ENCODE assay signal across 26 cellular contexts in genomic region chr21:38114717-38115333, GRCh38.
"Had no signal": no experiment of that assay in that cellular context is flagged by ENCODE, and none has a peak within 500 bp of the region (broad histone marks: within the 10 kb centered on the region; RNA-seq: fewer than 3 reads in every experiment).

No MANE protein-coding gene starts in this region.

- H3K79me2 ChIP-seq: parathyroid adenoma had no signal

- H3K4me2 ChIP-seq: neural progenitor cell had no signal

- ATAC-seq: esophagus mucosa; gastrocnemius medialis; left lobe of liver; naive thymus-derived CD4-positive, alpha-beta T cell; right lobe of liver; stimulated activated naive CD8-positive, alpha-beta T cell treated with anti-CD3 and anti-CD28 coated beads, Interleukin-15, amount 100 ng/mL, for 72 hours had no signal

- H3K27ac Mint-ChIP-seq: dendritic cell treated with granulocyte-macrophage colony-stimulating factor and Interleukin-4, amounts not matched to agents 40 ng/mL and 50 ng/mL, for 4 days; endodermal cell; nephron; neural progenitor cell; progenitor cell of endocrine pancreas; stimulated activated naive CD8-positive, alpha-beta T cell treated with anti-CD3 and anti-CD28 coated beads, Interleukin-15, amount 100 ng/mL, for 72 hours had no signal

- H3K4me1 ChIP-seq: colonic mucosa, gastrocnemius medialis, neural progenitor cell, parathyroid adenoma, right lobe of liver, suprapubic skin had no signal

- H3K36me3 Mint-ChIP-seq: neural progenitor cell had no signal

- H3K4me3 ChIP-seq: colonic mucosa, gastrocnemius medialis, neural progenitor cell, right lobe of liver, suprapubic skin had no signal

- H3K4me3 Mint-ChIP-seq: dendritic cell treated with granulocyte-macrophage colony-stimulating factor and Interleukin-4, amounts not matched to agents 40 ng/mL and 50 ng/mL, for 4 days; endodermal cell; nephron; neural progenitor cell; stimulated activated naive CD8-positive, alpha-beta T cell treated with anti-CD3 and anti-CD28 coated beads, Interleukin-15, amount 100 ng/mL, for 72 hours had no signal

- H3K9me3 Mint-ChIP-seq: dendritic cell treated with granulocyte-macrophage colony-stimulating factor and Interleukin-4, amounts not matched to agents 40 ng/mL and 50 ng/mL, for 4 days; neural progenitor cell had no signal

- H3K27ac ChIP-seq: colonic mucosa, epithelial cell of prostate, gastrocnemius medialis, neural progenitor cell, parathyroid adenoma, right lobe of liver, suprapubic skin had no signal

- H3K4me1 Mint-ChIP-seq: nephron, neural progenitor cell had no signal

- H3K9ac ChIP-seq: neural progenitor cell, parathyroid adenoma had no signal

- H3K27me3 ChIP-seq: colonic mucosa, gastrocnemius medialis, neural progenitor cell, right lobe of liver had no signal

- DNase-seq: colonic mucosa; effector CD8-positive, alpha-beta T cell; endodermal cell; foreskin fibroblast; gastrocnemius medialis; head of caudate nucleus; mesenchymal stem cell; midbrain; naive thymus-derived CD4-positive, alpha-beta T cell; right lobe of liver; small intestine; stimulated activated CD4-positive, alpha-beta T cell treated with anti-CD3 and anti-CD28 coated beads, Interleukin-15, amount 100 ng/mL, for 24 hours; stimulated activated CD4-positive, alpha-beta T cell treated with anti-CD3 and anti-CD28 coated beads, Interleukin-2, amount 100 ng/mL, for 48 hours; stimulated activated CD8-positive, alpha-beta memory T cell treated with anti-CD3 and anti-CD28 coated beads, Interleukin-4, amount 100 ng/mL, for 48 hours; stimulated activated naive CD4-positive, alpha-beta T cell; stimulated activated naive CD8-positive, alpha-beta T cell treated with anti-CD3 and anti-CD28 coated beads, Interleukin-15, amount 100 ng/mL, for 72 hours; trophoblast cell had no signal

- H3K36me3 ChIP-seq: colonic mucosa, gastrocnemius medialis, neural progenitor cell, right lobe of liver, suprapubic skin had no signal

- H3K9me3 ChIP-seq: colonic mucosa, right lobe of liver, suprapubic skin had no signal
